8 cellular contexts compared by ENCODE assay signal in genomic region chr9:129069128-129069824, GRCh38. TPM values are rescaled to one million over a fixed set of nuclear protein-coding genes. Genes with fewer than 3 reads are reported as not detected.
DNase-seq lines count a peak whose midpoint lies in the region; ATAC-seq and TF ChIP-seq lines count a peak whose summit lies in the region.

No MANE protein-coding gene starts in this region.

- DNase-seq in GM23338 (ENCODE audit: low spot score) (no peak), memory B cell (ENCODE audit: low spot score in 2 of 2) (peak; percentile 70 to 71), NCI-H2196 (lab: John Stamatoyannopoulos, UW; ENCODE audit: unreplicated experiment) (no peak), COR-L47 (lab: John Stamatoyannopoulos, UW) (no peak), MM.1S (no peak)
- DNase-seq in activated naive CD8-positive, alpha-beta T cell treated with anti-CD3 and anti-CD28 coated beads, Interleukin-2, amount 50 U/mL, for 16 hours (ENCODE audit: low read depth, low spot score), result peak; percentile 31
- DNase-seq in stimulated activated effector memory CD8-positive, alpha-beta T cell treated with anti-CD3 and anti-CD28 coated beads, Interleukin-12 subunit alpha, Interleukin-12 subunit beta, amount 100 ng/mL, for 72 hours (ENCODE audit: low spot score in 2 of 2), result peak; percentile 33 to 68

- no peak overlapping the region for H3K4me2 ChIP-seq in GM23338
- no peak overlapping the region for H3K4me2 ChIP-seq in MM.1S (ENCODE audit: low read depth, low read length)

- no peak overlapping the region; the same call in 1 of the 2 replicates for H3K27ac Mint-ChIP-seq in GM23338
- peak overlapping the region; percentile 83 for H3K27ac Mint-ChIP-seq in T-helper 1 cell treated with Interleukin-12 subunit alpha and Interleukin-12 subunit beta and Interleukin-4 antibody, amounts not matched to agents 30 μg/mL and 1 μg/mL, for 36 hours
- H3K27ac Mint-ChIP-seq in memory B cell, result peak overlapping the region; percentile 92
- H3K27ac Mint-ChIP-seq in stimulated activated effector memory CD8-positive, alpha-beta T cell treated with anti-CD3 and anti-CD28 coated beads, Interleukin-12 subunit alpha, Interleukin-12 subunit beta, amount 100 ng/mL, for 72 hours, result peak overlapping the region; percentile 95

- H3K27me3 ChIP-seq in GM23338 (ENCODE audit: insufficient read depth), result no peaks in the 10 kb centered on the region
- no peaks in the 10 kb centered on the region for H3K27me3 ChIP-seq in MM.1S (replicated peaks; ENCODE audit: insufficient read depth, low read length)

- H3K9me2 ChIP-seq in GM23338 (ENCODE audit: insufficient read depth) (no peaks in the 10 kb centered on the region), MM.1S (replicated peaks; ENCODE audit: insufficient read depth, low read length) (no peaks in the 10 kb centered on the region)

- TF ChIP-seq CTCF in GM23338 (conservative IDR thresholded peaks at IDR 0.05; ENCODE audit: low read depth in 2 of 2) (no peak), MM.1S (IDR thresholded peaks at IDR 0.05; ENCODE audit: low read length) (no peak)

- H3K4me1 Mint-ChIP-seq in GM23338, result peaks cover 31% of the 10 kb centered on the region
- H3K4me1 Mint-ChIP-seq in T-helper 1 cell treated with Interleukin-12 subunit alpha and Interleukin-12 subunit beta and Interleukin-4 antibody, amounts not matched to agents 30 μg/mL and 1 μg/mL, for 36 hours (ENCODE audit: low read depth), result peaks cover 16% of the 10 kb centered on the region
- peaks cover 11% of the 10 kb centered on the region for H3K4me1 Mint-ChIP-seq in memory B cell
- H3K4me1 Mint-ChIP-seq in stimulated activated effector memory CD8-positive, alpha-beta T cell treated with anti-CD3 and anti-CD28 coated beads, Interleukin-12 subunit alpha, Interleukin-12 subunit beta, amount 100 ng/mL, for 72 hours, result peaks cover 38% of the 10 kb centered on the region

- peaks cover 34% of the 10 kb centered on the region for H3K36me3 Mint-ChIP-seq in GM23338 (ENCODE audit: low read depth)
- peaks cover 17% of the 10 kb centered on the region for H3K36me3 Mint-ChIP-seq in T-helper 1 cell treated with Interleukin-12 subunit alpha and Interleukin-12 subunit beta and Interleukin-4 antibody, amounts not matched to agents 30 μg/mL and 1 μg/mL, for 36 hours (ENCODE audit: low read depth)
- H3K36me3 Mint-ChIP-seq in memory B cell, result peaks cover 4% of the 10 kb centered on the region
- peaks cover 32% of the 10 kb centered on the region for H3K36me3 Mint-ChIP-seq in stimulated activated effector memory CD8-positive, alpha-beta T cell treated with anti-CD3 and anti-CD28 coated beads, Interleukin-12 subunit alpha, Interleukin-12 subunit beta, amount 100 ng/mL, for 72 hours

- H4K20me1 ChIP-seq in GM23338 (replicated peaks; ENCODE audit: insufficient read depth) (no peaks in the 10 kb centered on the region), MM.1S (ENCODE audit: insufficient read depth, low read length) (no peaks in the 10 kb centered on the region)

- H3K4me1 ChIP-seq in GM23338 (ENCODE audit: insufficient read depth), result peaks cover 26% of the 10 kb centered on the region
- H3K4me1 ChIP-seq in MM.1S (ENCODE audit: low read length), result no peaks in the 10 kb centered on the region

- H3K4me3 Mint-ChIP-seq in GM23338 (no peak overlapping the region), memory B cell (peak overlapping the region; percentile 78)
- no peak overlapping the region for H3K4me3 Mint-ChIP-seq in T-helper 1 cell treated with Interleukin-12 subunit alpha and Interleukin-12 subunit beta and Interleukin-4 antibody, amounts not matched to agents 30 μg/mL and 1 μg/mL, for 36 hours
- peak overlapping the region; percentile 63 for H3K4me3 Mint-ChIP-seq in stimulated activated effector memory CD8-positive, alpha-beta T cell treated with anti-CD3 and anti-CD28 coated beads, Interleukin-12 subunit alpha, Interleukin-12 subunit beta, amount 100 ng/mL, for 72 hours

- peaks cover 8% of the 10 kb centered on the region for H3K27me3 Mint-ChIP-seq in GM23338 (ENCODE audit: insufficient read depth, low read depth, poor library complexity)
- no peaks in the 10 kb centered on the region for H3K27me3 Mint-ChIP-seq in T-helper 1 cell treated with Interleukin-12 subunit alpha and Interleukin-12 subunit beta and Interleukin-4 antibody, amounts not matched to agents 30 μg/mL and 1 μg/mL, for 36 hours (ENCODE audit: low read depth)
- H3K27me3 Mint-ChIP-seq in memory B cell, result no peaks in the 10 kb centered on the region

- H3K27ac ChIP-seq in GM23338 (ENCODE audit: low read depth) (peak overlapping the region; percentile 59; the same call in 1 of the 2 replicates), MM.1S (ENCODE audit: low read length) (no peak overlapping the region)

- no peaks in the 10 kb centered on the region; the same call in 1 of the 2 replicates for H3K36me3 ChIP-seq in GM23338 (ENCODE audit: insufficient read depth)
- no peaks in the 10 kb centered on the region for H3K36me3 ChIP-seq in MM.1S (replicated peaks; ENCODE audit: insufficient read depth, low read length)

- no peaks in the 10 kb centered on the region for H3K9me3 ChIP-seq in MM.1S (replicated peaks; ENCODE audit: insufficient read depth, low read length)

- H2AFZ ChIP-seq in GM23338, result no peak overlapping the region
- no peak overlapping the region for H2AFZ ChIP-seq in MM.1S (ENCODE audit: low read length)

- H3K4me3 ChIP-seq in GM23338 (no peak overlapping the region), MM.1S (ENCODE audit: low read length) (no peak overlapping the region)

- H3F3A ChIP-seq in GM23338 (replicated peaks; ENCODE audit: low read depth), result 0 out of 2 replicates have a peak, but pooled peaks cover 6% of the 10 kb centered on the region
- no peaks in the 10 kb centered on the region for H3F3A ChIP-seq in MM.1S (ENCODE audit: insufficient read depth, low read length)

- H3K79me2 ChIP-seq in GM23338 (replicated peaks; ENCODE audit: insufficient read depth), result no peaks in the 10 kb centered on the region
- no peaks in the 10 kb centered on the region for H3K79me2 ChIP-seq in MM.1S (ENCODE audit: low read length)

- ATAC-seq in GM23338, result no peak
- ATAC-seq in memory B cell (ENCODE audit: low read depth), result peak; percentile 100
- peak; percentile 94 for ATAC-seq in stimulated activated effector memory CD8-positive, alpha-beta T cell treated with anti-CD3 and anti-CD28 coated beads, Interleukin-12 subunit alpha, Interleukin-12 subunit beta, amount 100 ng/mL, for 72 hours

- no peaks in the 10 kb centered on the region; the same call in 2 of the 3 replicates for H3K9me3 Mint-ChIP-seq in GM23338
- H3K9me3 Mint-ChIP-seq in T-helper 1 cell treated with Interleukin-12 subunit alpha and Interleukin-12 subunit beta and Interleukin-4 antibody, amounts not matched to agents 30 μg/mL and 1 μg/mL, for 36 hours, result no peaks in the 10 kb centered on the region
- H3K9me3 Mint-ChIP-seq in memory B cell, result no peaks in the 10 kb centered on the region
- no peaks in the 10 kb centered on the region for H3K9me3 Mint-ChIP-seq in stimulated activated effector memory CD8-positive, alpha-beta T cell treated with anti-CD3 and anti-CD28 coated beads, Interleukin-12 subunit alpha, Interleukin-12 subunit beta, amount 100 ng/mL, for 72 hours

- no peak overlapping the region for H3K9ac ChIP-seq in MM.1S (ENCODE audit: low read length)

TF ChIP-seq in GM23338, 12 proteins besides CTCF, POLR2A, EP300 and RAD21 (continues in another document):
- TF ChIP-seq REST (IDR thresholded peaks at IDR 0.05; ENCODE audit: unreplicated experiment), result no peak
- TF ChIP-seq EZH2 (IDR thresholded peaks at IDR 0.05; ENCODE audit: low read depth, unreplicated experiment), result no peak
- no peak for TF ChIP-seq ZNF114 (CRISPR knock-in tag; IDR thresholded peaks at IDR 0.05)
- no peak for TF ChIP-seq CREB1 (CRISPR knock-in tag; IDR thresholded peaks at IDR 0.05; ENCODE audit: low read depth)
- no peak for TF ChIP-seq EZH2phosphoT487 (IDR thresholded peaks at IDR 0.05; ENCODE audit: unreplicated experiment)

RNA-seq across cellular contexts. Expression of gene DOLPP1, which starts 11.6 kb away (rescaled TPM):
- total RNA-seq in GM23338 (2014; rRNA removed; shearing (Covaris generic)), result 30.0 and 31.9 TPM in 2 replicates
- 20.5 and 23.3 TPM in 2 replicates for polyA plus RNA-seq in GM23338 (2016; fragmentation: Nextera tagmentation; extraction: Ambion mirVana)

RNA-seq across cellular contexts. Expression of gene MIGA2, which starts 32.9 kb away (rescaled TPM):
- total RNA-seq in GM23338 (2014; rRNA removed; shearing (Covaris generic)), result 37.1 and 47.8 TPM in 2 replicates
- polyA plus RNA-seq in GM23338 (2016; fragmentation: Nextera tagmentation; extraction: Ambion mirVana), result 15.3 and 19.3 TPM in 2 replicates

RNA-seq across cellular contexts. Expression of gene SH3GLB2, which starts 41.1 kb away (rescaled TPM):
- total RNA-seq in GM23338 (2014; rRNA removed; shearing (Covaris generic)), result 64.3 and 68.0 TPM in 2 replicates
- polyA plus RNA-seq in GM23338 (2016; fragmentation: Nextera tagmentation; extraction: Ambion mirVana), result 21.9 and 22.8 TPM in 2 replicates

RNA-seq across cellular contexts. Expression of gene CRAT, which starts 41.3 kb away (rescaled TPM):
- total RNA-seq in GM23338 (2014; rRNA removed; shearing (Covaris generic)), result 9.9 TPM in 2 replicates
- 3.7 and 4.6 TPM in 2 replicates for polyA plus RNA-seq in GM23338 (2016; fragmentation: Nextera tagmentation; extraction: Ambion mirVana)

RNA-seq across cellular contexts. Expression of gene PTPA, which starts 41.9 kb away (rescaled TPM):
- total RNA-seq in GM23338 (2014; rRNA removed; shearing (Covaris generic)), result 110 and 122 TPM in 2 replicates
- 53.9 and 57.3 TPM in 2 replicates for polyA plus RNA-seq in GM23338 (2016; fragmentation: Nextera tagmentation; extraction: Ambion mirVana)

Comparison
In these comparisons a context has a peak if more than half of its experiments do, and no peak if none do; other contexts are left out.
1. DNase-seq: peak in activated naive CD8-positive, alpha-beta T cell treated with anti-CD3 and anti-CD28 coated beads, Interleukin-2, amount 50 U/mL, for 16 hours (single experiment), memory B cell (2 of 2) and stimulated activated effector memory CD8-positive, alpha-beta T cell treated with anti-CD3 and anti-CD28 coated beads, Interleukin-12 subunit alpha, Interleukin-12 subunit beta, amount 100 ng/mL, for 72 hours (2 of 2); none in GM23338 (single experiment), NCI-H2196 (single experiment), COR-L47 (single experiment) and MM.1S (single experiment).
2. H3K4me3 Mint-ChIP-seq: peak in memory B cell (single experiment) and stimulated activated effector memory CD8-positive, alpha-beta T cell treated with anti-CD3 and anti-CD28 coated beads, Interleukin-12 subunit alpha, Interleukin-12 subunit beta, amount 100 ng/mL, for 72 hours (single experiment); none in GM23338 (single experiment) and T-helper 1 cell treated with Interleukin-12 subunit alpha and Interleukin-12 subunit beta and Interleukin-4 antibody, amounts not matched to agents 30 μg/mL and 1 μg/mL, for 36 hours (single experiment).